ENCODE assay signal across 5 cellular contexts in the genomic region with DNA sequence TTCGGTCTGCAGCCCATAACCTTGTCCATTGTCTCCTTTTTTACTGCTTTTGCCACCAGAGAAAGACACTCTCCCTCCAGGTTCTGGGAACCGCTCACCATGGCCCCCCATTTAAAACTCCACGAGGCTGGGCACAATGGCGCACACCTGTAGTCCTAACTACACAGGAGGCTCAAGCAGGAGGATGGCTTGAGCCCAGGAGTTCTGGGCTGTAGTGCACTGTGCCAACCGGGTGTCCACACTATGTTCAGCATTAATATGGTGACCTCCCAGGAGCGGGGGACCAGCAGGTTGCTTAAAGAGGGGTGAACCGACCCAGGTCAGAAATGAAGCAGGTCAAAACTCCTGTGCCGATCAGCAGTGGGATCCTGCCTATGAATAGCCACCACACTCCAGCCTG.
"Had no signal": no experiment of that assay in that cellular context is flagged by ENCODE, and none has a peak within 500 bp of the region (broad histone marks: within the 10 kb centered on the region; RNA-seq: fewer than 3 reads in every experiment).

No MANE protein-coding gene starts in this region.

- H3K4me2 ChIP-seq: GM23338 had no signal

- H3K4me3 ChIP-seq: GM23338, K562 had no signal

- ATAC-seq: GM23338, K562 had no signal

- DNase-seq: H9, HCEC 1CT, IMR-90 had no signal
